Comparison of ENCODE assay signal across 1 cellular context in genomic region chr17:73559532-73559931, GRCh38.
TF ChIP-seq lines count a peak whose summit lies in the region.

No MANE protein-coding gene starts in this region.

TF ChIP-seq in H1, 55 proteins besides CTCF, POLR2A, EP300 and RAD21:
- TF ChIP-seq HDAC2 (IDR thresholded peaks at IDR 0.05; ENCODE audit: borderline replicate concordance in 1 of 2, low read depth in 2 of 2, low read length in 2 of 2): no peak
- TF ChIP-seq SRF (IDR thresholded peaks at IDR 0.05; ENCODE audit: low read depth, low read length): no peak
- no peak for TF ChIP-seq YY1 (IDR thresholded peaks at IDR 0.05; ENCODE audit: low read depth, low read length)
- TF ChIP-seq SIX5 (IDR thresholded peaks at IDR 0.05; ENCODE audit: low read depth, low read length): no peak
- TF ChIP-seq TBP (IDR thresholded peaks at IDR 0.05; ENCODE audit: low read depth, low read length): no peak
- no peak for TF ChIP-seq JUND (IDR thresholded peaks at IDR 0.05; ENCODE audit: low read length)
- TF ChIP-seq TCF12 (IDR thresholded peaks at IDR 0.05; ENCODE audit: low read depth, low read length): no peak
- TF ChIP-seq RNF2 (IDR thresholded peaks at IDR 0.05; ENCODE audit: borderline replicate concordance, low read depth, low read length, missing control alignments, poor library complexity, severe bottlenecking): no peak
- no peak for TF ChIP-seq CTBP2 (IDR thresholded peaks at IDR 0.05; ENCODE audit: borderline replicate concordance, insufficient read depth, insufficient read length, low read length)
- no peak for TF ChIP-seq NANOG (IDR thresholded peaks at IDR 0.05; ENCODE audit: insufficient read depth, low read depth, low read length, poor library complexity, severe bottlenecking)
- TF ChIP-seq BRCA1 (IDR thresholded peaks at IDR 0.05; ENCODE audit: low read depth, low read length): no peak
- TF ChIP-seq BCL11A (IDR thresholded peaks at IDR 0.05; ENCODE audit: low read depth in 2 of 2, low read length in 2 of 2): no peak
TF ChIP-seq in H1: peak in this region for 0.
